23 cellular contexts compared by ENCODE assay signal in the genomic region with DNA sequence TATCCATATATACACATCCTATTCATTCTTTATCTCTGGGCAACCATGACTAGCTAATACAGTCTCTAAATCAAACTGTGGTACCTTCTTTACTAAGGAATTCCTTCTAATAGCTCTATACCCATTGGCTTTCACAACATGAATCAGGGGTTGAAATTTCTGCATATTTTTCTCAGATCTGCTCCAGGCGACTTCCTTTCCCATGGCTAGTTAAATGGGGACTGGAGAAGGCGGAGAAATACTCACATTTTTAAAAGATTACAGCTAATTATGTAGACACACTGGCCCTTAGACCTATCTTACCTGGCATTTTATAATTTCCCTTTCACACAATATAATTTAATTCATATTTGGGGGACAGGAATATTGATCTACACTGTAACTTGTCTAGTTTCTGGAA. TPM values are rescaled to one million over a fixed set of nuclear protein-coding genes. Genes with fewer than 3 reads are reported as not detected.
DNase-seq lines count a peak whose midpoint lies in the region; ATAC-seq and TF ChIP-seq lines count a peak whose summit lies in the region.
"Had no signal": no experiment of that assay in that cellular context is flagged by ENCODE, and none has a peak within 500 bp of the region (broad histone marks: within the 10 kb centered on the region; RNA-seq: fewer than 3 reads in every experiment).

No MANE protein-coding gene starts in this region.

- no peak for DNase-seq in activated naive CD4-positive, alpha-beta T cell treated with anti-CD3 and anti-CD28 coated beads, Interleukin-2, amount 10 ng/mL, durations not matched to agents 7 days and 5 days
- DNase-seq in activated naive CD4-positive, alpha-beta T cell treated with Interleukin-2 at 50 U/mL for 16 hours = no peak
- peak; percentile 6 for DNase-seq in EH (ENCODE audit: low read depth)
- DNase-seq in activated naive CD8-positive, alpha-beta T cell treated with anti-CD3 and anti-CD28 coated beads, Interleukin-2, amount 50 U/mL, for 24 hours = no peak
- peak; percentile 51 to 77 for DNase-seq in trophoblast cell
- DNase-seq in MCF 10A (ENCODE audit: unreplicated experiment) = no peak
- DNase-seq: activated CD8-positive, alpha-beta memory T cell treated with anti-CD3 and anti-CD28 coated beads, Interleukin-2, amount 50 U/mL, for 48 hours; activated effector memory CD4-positive, alpha-beta T cell treated with Interleukin-2 at 50 U/mL for 16 hours; amygdala; effector CD4-positive, alpha-beta T cell; midbrain; NCI-H1694; nephron progenitor cell; spleen; stimulated activated CD4-positive, alpha-beta T cell treated with anti-CD3 and anti-CD28 coated beads, Interleukin-4, amount 100 ng/mL, for 1 hour had no signal

- H2AFZ ChIP-seq in trophoblast cell (ENCODE audit: insufficient read depth, low read length, poor library complexity) = no peak overlapping the region

- H3K4me1 ChIP-seq in trophoblast cell (ENCODE audit: control insufficient read depth in 1 of 2, insufficient read depth in 2 of 2, low read length in 2 of 2) = peaks cover 4 to 8% of the 10 kb centered on the region in 2 experiments
- H3K4me1 ChIP-seq: breast epithelium had no signal

- no peak overlapping the region for H3K27ac ChIP-seq in trophoblast cell (ENCODE audit: low read depth, low read length)
- H3K27ac ChIP-seq: parathyroid adenoma, suprapubic skin had no signal

- H3K4ac ChIP-seq in trophoblast cell (ENCODE audit: low read depth, low read length) = no peak overlapping the region

- no peak overlapping the region for H2BK5ac ChIP-seq in trophoblast cell (ENCODE audit: low read depth, low read length, poor library complexity)

- H3K9me3 ChIP-seq in trophoblast cell (ENCODE audit: insufficient read depth, low read depth, low read length) = no peaks in the 10 kb centered on the region
- H3K9me3 ChIP-seq: breast epithelium, right atrium auricular region, spleen, suprapubic skin had no signal

- peaks cover 3% of the 10 kb centered on the region for H3K79me2 ChIP-seq in trophoblast cell (ENCODE audit: control insufficient read depth, insufficient read depth, low read length, poor library complexity)
- H3K79me2 ChIP-seq: parathyroid adenoma had no signal

- TF ChIP-seq CTCF in MCF 10A (IDR thresholded peaks at IDR 0.05; ENCODE audit: unreplicated experiment) = no peak

- no peak overlapping the region for H2BK12ac ChIP-seq in trophoblast cell (ENCODE audit: low read length)

- H3K14ac ChIP-seq in trophoblast cell (ENCODE audit: low read length) = no peak overlapping the region

- BruUV-seq in MCF 10A (replicated peaks; lab: Mats Ljungman, UMichigan) = no TSS peak

- peak overlapping the region; percentile 29 for H3K27ac Mint-ChIP-seq in activated naive CD4-positive, alpha-beta T cell treated with anti-CD3 and anti-CD28 coated beads, Interleukin-2, amount 10 ng/mL, durations not matched to agents 7 days and 5 days
- no peak overlapping the region for H3K27ac Mint-ChIP-seq in activated naive CD8-positive, alpha-beta T cell treated with anti-CD3 and anti-CD28 coated beads, Interleukin-2, amount 50 U/mL, for 24 hours
- H3K27ac Mint-ChIP-seq in MCF 10A (ENCODE audit: low read depth, unreplicated experiment) = no peak overlapping the region
- H3K27ac Mint-ChIP-seq: WTC11 had no signal

- H4K8ac ChIP-seq in trophoblast cell (ENCODE audit: low read depth, low read length) = no peak overlapping the region

- no peak overlapping the region for H3K4me2 ChIP-seq in trophoblast cell (ENCODE audit: low read length)

- WGBS in trophoblast cell (ENCODE audit: extremely low coverage, insufficient coverage, insufficient read length) = no CpG with 5 or more reads among the region's 2 CpGs

- H3K9me3 Mint-ChIP-seq in activated naive CD4-positive, alpha-beta T cell treated with anti-CD3 and anti-CD28 coated beads, Interleukin-2, amount 10 ng/mL, durations not matched to agents 7 days and 5 days = no peaks in the 10 kb centered on the region
- H3K9me3 Mint-ChIP-seq in activated naive CD8-positive, alpha-beta T cell treated with anti-CD3 and anti-CD28 coated beads, Interleukin-2, amount 50 U/mL, for 24 hours = no peaks in the 10 kb centered on the region
- H3K9me3 Mint-ChIP-seq in MCF 10A (ENCODE audit: unreplicated experiment) = no peaks in the 10 kb centered on the region
- H3K9me3 Mint-ChIP-seq: stimulated activated effector memory CD8-positive, alpha-beta T cell treated with anti-CD3 and anti-CD28 coated beads, Interleukin-12 subunit alpha, Interleukin-12 subunit beta, amount 100 ng/mL, for 72 hours; WTC11 had no signal

- intact Hi-C loops in MCF 10A (cut with micrococcal nuclease) = no loop called here

- no peaks in the 10 kb centered on the region for H3K36me3 ChIP-seq in trophoblast cell (ENCODE audit: control insufficient read depth in 1 of 2, insufficient read depth in 2 of 2, low read length in 2 of 2)
- H3K36me3 ChIP-seq: breast epithelium, right atrium auricular region, spleen, suprapubic skin had no signal

- CTCF ChIA-PET in activated naive CD4-positive, alpha-beta T cell treated with anti-CD3 and anti-CD28 coated beads, Interleukin-2, amount 10 ng/mL, durations not matched to agents 7 days and 5 days (lab: Charles Lee) = no interaction called here
- CTCF ChIA-PET in MCF 10A (lab: Yijun Ruan, JAX) = interaction anchor here (0.6 to 2.3 kb wide), 6 partner anchors 8 to 342 kb away, joined by 3 to 9 read pairs (median 5); no protein-coding TSS in a partner anchor

- H3K4me3 Mint-ChIP-seq in activated naive CD4-positive, alpha-beta T cell treated with anti-CD3 and anti-CD28 coated beads, Interleukin-2, amount 10 ng/mL, durations not matched to agents 7 days and 5 days = no peak overlapping the region
- peak overlapping the region; percentile 28 for H3K4me3 Mint-ChIP-seq in activated naive CD8-positive, alpha-beta T cell treated with anti-CD3 and anti-CD28 coated beads, Interleukin-2, amount 50 U/mL, for 24 hours
- no peak overlapping the region for H3K4me3 Mint-ChIP-seq in MCF 10A (ENCODE audit: unreplicated experiment)

- no peaks in the 10 kb centered on the region for H3K79me1 ChIP-seq in trophoblast cell (ENCODE audit: low read length)

- no peak overlapping the region for H3K9ac ChIP-seq in trophoblast cell (ENCODE audit: low read length)

- H2BK120ac ChIP-seq in trophoblast cell (ENCODE audit: insufficient read depth, low read length, poor library complexity) = no peak overlapping the region

- H3K36me3 Mint-ChIP-seq in activated naive CD4-positive, alpha-beta T cell treated with anti-CD3 and anti-CD28 coated beads, Interleukin-2, amount 10 ng/mL, durations not matched to agents 7 days and 5 days = peaks cover 11% of the 10 kb centered on the region
- H3K36me3 Mint-ChIP-seq in activated naive CD8-positive, alpha-beta T cell treated with anti-CD3 and anti-CD28 coated beads, Interleukin-2, amount 50 U/mL, for 24 hours (ENCODE audit: low read depth) = peaks cover 2% of the 10 kb centered on the region
- peaks cover 16% of the 10 kb centered on the region for H3K36me3 Mint-ChIP-seq in MCF 10A (ENCODE audit: insufficient read depth, unreplicated experiment)

- H3K4me1 Mint-ChIP-seq in activated naive CD4-positive, alpha-beta T cell treated with anti-CD3 and anti-CD28 coated beads, Interleukin-2, amount 10 ng/mL, durations not matched to agents 7 days and 5 days = peaks cover 38% of the 10 kb centered on the region
- peaks cover 29% of the 10 kb centered on the region for H3K4me1 Mint-ChIP-seq in activated naive CD8-positive, alpha-beta T cell treated with anti-CD3 and anti-CD28 coated beads, Interleukin-2, amount 50 U/mL, for 24 hours
- H3K4me1 Mint-ChIP-seq in MCF 10A (ENCODE audit: insufficient read depth, unreplicated experiment) = peaks cover 16% of the 10 kb centered on the region

- H3K4me3 ChIP-seq in trophoblast cell (ENCODE audit: low read depth, low read length) = no peak overlapping the region

- no peak overlapping the region for H3K18ac ChIP-seq in trophoblast cell (ENCODE audit: low read length)

- H4K12ac ChIP-seq in trophoblast cell (ENCODE audit: low read depth, low read length) = no peak overlapping the region

- no peak for ATAC-seq in activated naive CD8-positive, alpha-beta T cell treated with anti-CD3 and anti-CD28 coated beads, Interleukin-2, amount 50 U/mL, for 24 hours
- ATAC-seq in GM19463 (IDR thresholded peaks at IDR 0.05; ENCODE audit: unreplicated experiment) (no peak), HG03025 (IDR thresholded peaks at IDR 0.05; ENCODE audit: low FRiP score, unreplicated experiment) (no peak)

- no peak overlapping the region for H2AK5ac ChIP-seq in trophoblast cell (ENCODE audit: low read length)

- peaks cover 11% of the 10 kb centered on the region for H3K27me3 Mint-ChIP-seq in activated naive CD4-positive, alpha-beta T cell treated with anti-CD3 and anti-CD28 coated beads, Interleukin-2, amount 10 ng/mL, durations not matched to agents 7 days and 5 days
- peaks cover 2% of the 10 kb centered on the region for H3K27me3 Mint-ChIP-seq in activated naive CD8-positive, alpha-beta T cell treated with anti-CD3 and anti-CD28 coated beads, Interleukin-2, amount 50 U/mL, for 24 hours
- no peaks in the 10 kb centered on the region for H3K27me3 Mint-ChIP-seq in MCF 10A (ENCODE audit: insufficient read depth, unreplicated experiment)

- no peaks in the 10 kb centered on the region for H3K27me3 ChIP-seq in trophoblast cell (ENCODE audit: insufficient read depth, low read length)
- H3K27me3 ChIP-seq: breast epithelium, right atrium auricular region, spleen, suprapubic skin had no signal

- no peak overlapping the region for H3K23ac ChIP-seq in trophoblast cell (ENCODE audit: low read length)

- POLR2A ChIA-PET in MCF 10A (lab: Yijun Ruan, JAX) = interaction anchor here (0.9 to 3.2 kb wide), 4 partner anchors 28 to 1011 kb away, joined by 3 to 11 read pairs (median 4); partner anchors contain the start of gene GMFB

- no peak overlapping the region for H4K91ac ChIP-seq in trophoblast cell (ENCODE audit: low read depth, low read length)

RNA-seq across cellular contexts. Expression of gene CDKN3, which starts 1.1 kb away (rescaled TPM):
- 33.7 and 35.6 TPM in 2 replicates for polyA plus RNA-seq in trophoblast cell (2013)
- 66.4 and 66.5 TPM in 2 replicates for total RNA-seq in MCF 10A (2022)

RNA-seq across cellular contexts. Expression of gene CNIH1, which starts 45.5 kb away (rescaled TPM):
- polyA plus RNA-seq in trophoblast cell (2013) = 86.6 and 86.7 TPM in 2 replicates
- 217 and 228 TPM in 2 replicates for total RNA-seq in MCF 10A (2022)

Comparison
In these comparisons a context has a peak if more than half of its experiments do, and no peak if none do; other contexts are left out.
1. DNase-seq: peak in EH (single experiment) and trophoblast cell (2 of 2); none in activated naive CD4-positive, alpha-beta T cell treated with anti-CD3 and anti-CD28 coated beads, Interleukin-2, amount 10 ng/mL, durations not matched to agents 7 days and 5 days (single experiment), activated naive CD4-positive, alpha-beta T cell treated with Interleukin-2 at 50 U/mL for 16 hours (single experiment), activated naive CD8-positive, alpha-beta T cell treated with anti-CD3 and anti-CD28 coated beads, Interleukin-2, amount 50 U/mL, for 24 hours (single experiment) and MCF 10A (single experiment).